Comparison of ENCODE assay signal across 24 cellular contexts in genomic region chr10:11858093-11858492, GRCh38.
"Had no signal": no experiment of that assay in that cellular context is flagged by ENCODE, and none has a peak within 500 bp of the region (broad histone marks: within the 10 kb centered on the region; RNA-seq: fewer than 3 reads in every experiment).

No MANE protein-coding gene starts in this region.

- H3K27me3 Mint-ChIP-seq: naive B cell; progenitor cell of endocrine pancreas; stimulated activated naive B cell treated with anti-CD40 and anti-IgM and Interleukin-4, amounts not matched to agents 10 μg/mL and 1 μg/mL and 100 μg/mL, for 72 hours had no signal

- H3K4me3 Mint-ChIP-seq: endodermal cell; mesothelial cell of epicardium; naive B cell; natural killer cell treated with Interleukin-12 subunit alpha and Interleukin-12 subunit beta and Interleukin-15 and Interleukin-18, amount 100 ng/mL, for 72 hours; neural progenitor cell; stimulated activated naive B cell treated with anti-CD40 and anti-IgM and Interleukin-4, amounts not matched to agents 10 μg/mL and 1 μg/mL and 100 μg/mL, for 72 hours; stimulated activated naive CD8-positive, alpha-beta T cell treated with anti-CD3 and anti-CD28 coated beads, Interleukin-15, Interleukin-2, amounts not matched to agents 100 ng/mL and 50 ng/mL, for 24 hours had no signal

- H3K9me3 ChIP-seq: gastroesophageal sphincter, left lung, mucosa of descending colon, right lobe of liver, thoracic aorta, tibial nerve, upper lobe of left lung had no signal

- H3K27ac ChIP-seq: esophagus muscularis mucosa, foreskin keratinocyte, gastroesophageal sphincter, heart left ventricle, hepatocyte, left lung, neural progenitor cell, parathyroid adenoma, right lobe of liver, thoracic aorta, tibial nerve, upper lobe of left lung had no signal

- H3K27ac Mint-ChIP-seq: endodermal cell; mesothelial cell of epicardium; naive B cell; natural killer cell treated with Interleukin-12 subunit alpha and Interleukin-12 subunit beta and Interleukin-15 and Interleukin-18, amount 100 ng/mL, for 72 hours; neural progenitor cell; progenitor cell of endocrine pancreas; stimulated activated naive B cell treated with anti-CD40 and anti-IgM and Interleukin-4, amounts not matched to agents 10 μg/mL and 1 μg/mL and 100 μg/mL, for 72 hours; stimulated activated naive CD8-positive, alpha-beta T cell treated with anti-CD3 and anti-CD28 coated beads, Interleukin-15, Interleukin-2, amounts not matched to agents 100 ng/mL and 50 ng/mL, for 24 hours had no signal

- H3K4me1 ChIP-seq: esophagus muscularis mucosa, foreskin keratinocyte, gastroesophageal sphincter, heart left ventricle, left lung, neural progenitor cell, parathyroid adenoma, right lobe of liver, tibial nerve, upper lobe of left lung had no signal

- ATAC-seq: foreskin keratinocyte; gastroesophageal sphincter; heart left ventricle; left lung; mucosa of descending colon; natural killer cell treated with Interleukin-12 subunit alpha and Interleukin-12 subunit beta and Interleukin-15 and Interleukin-18, amount 100 ng/mL, for 72 hours; stimulated activated naive B cell treated with anti-CD40 and anti-IgM and Interleukin-4, amounts not matched to agents 10 μg/mL and 1 μg/mL and 100 μg/mL, for 72 hours had no signal

- H3K36me3 Mint-ChIP-seq: naive B cell; natural killer cell treated with Interleukin-12 subunit alpha and Interleukin-12 subunit beta and Interleukin-15 and Interleukin-18, amount 100 ng/mL, for 72 hours; neural progenitor cell; stimulated activated naive B cell treated with anti-CD40 and anti-IgM and Interleukin-4, amounts not matched to agents 10 μg/mL and 1 μg/mL and 100 μg/mL, for 72 hours had no signal

- H3K4me1 Mint-ChIP-seq: endodermal cell, mesothelial cell of epicardium had no signal

- H3K36me3 ChIP-seq: esophagus muscularis mucosa, gastroesophageal sphincter, neural progenitor cell had no signal

- H3K4me3 ChIP-seq: esophagus muscularis mucosa, gastroesophageal sphincter, heart left ventricle, hepatocyte, left lung, mucosa of descending colon, neural progenitor cell, right lobe of liver, thoracic aorta, tibial nerve, upper lobe of left lung had no signal

- H3K9me3 Mint-ChIP-seq: endodermal cell; mesothelial cell of epicardium; naive B cell; natural killer cell treated with Interleukin-12 subunit alpha and Interleukin-12 subunit beta and Interleukin-15 and Interleukin-18, amount 100 ng/mL, for 72 hours; neural progenitor cell; stimulated activated naive B cell treated with anti-CD40 and anti-IgM and Interleukin-4, amounts not matched to agents 10 μg/mL and 1 μg/mL and 100 μg/mL, for 72 hours; stimulated activated naive CD8-positive, alpha-beta T cell treated with anti-CD3 and anti-CD28 coated beads, Interleukin-15, Interleukin-2, amounts not matched to agents 100 ng/mL and 50 ng/mL, for 24 hours had no signal

- DNase-seq: effector CD8-positive, alpha-beta T cell; endodermal cell; foreskin keratinocyte; heart left ventricle; kidney; mesenchymal stem cell; mucosa of descending colon; naive B cell; right lobe of liver; stimulated activated CD4-positive, alpha-beta T cell treated with anti-CD3 and anti-CD28 coated beads, Interleukin-2, amount 100 ng/mL, for 48 hours; stimulated activated naive B cell treated with anti-CD40 and anti-IgM and Interleukin-4, amounts not matched to agents 10 μg/mL and 1 μg/mL and 100 μg/mL, for 72 hours; upper lobe of left lung had no signal
